32 cellular contexts compared by ENCODE assay signal in the genomic region with DNA sequence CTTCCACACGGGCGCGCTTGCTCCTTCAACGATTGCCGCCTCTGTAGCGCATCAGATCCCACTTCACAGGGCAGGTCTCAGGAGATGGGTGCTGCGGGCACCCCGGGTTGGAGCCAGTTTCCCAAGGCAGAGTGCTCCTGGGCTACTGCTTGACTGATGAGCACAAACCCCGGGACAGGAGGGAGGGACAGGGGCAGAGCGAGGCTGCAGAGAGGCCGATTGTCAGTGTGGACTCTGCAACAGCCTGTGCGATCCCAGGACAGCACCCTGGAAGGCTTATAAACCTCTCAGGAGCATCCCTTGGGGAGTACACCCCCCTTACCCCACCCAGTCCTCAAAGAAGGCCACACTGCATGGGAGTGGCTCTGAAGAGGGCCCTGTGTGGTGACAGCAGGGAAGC.
"Had no signal": no experiment of that assay in that cellular context is flagged by ENCODE, and none has a peak within 500 bp of the region (broad histone marks: within the 10 kb centered on the region; RNA-seq: fewer than 3 reads in every experiment).

No MANE protein-coding gene starts in this region.

- H3K4me3 ChIP-seq: adrenal gland, body of pancreas, breast epithelium had no signal

- H3K4me1 ChIP-seq: adrenal gland had no signal

- H3K27ac ChIP-seq: adrenal gland, body of pancreas, brain microvascular endothelial cell, VCaP had no signal

- ATAC-seq: activated CD8-positive, alpha-beta T cell treated with anti-CD3 and anti-CD28 coated beads for 36 hours; body of pancreas had no signal

- H3K9me3 ChIP-seq: adrenal gland, body of pancreas, breast epithelium had no signal

- H3K27ac Mint-ChIP-seq: activated B cell treated with CpG ODN at 0.5 μM for 24 hours; activated CD4-positive, alpha-beta memory T cell treated with anti-CD3 and anti-CD28 coated beads for 36 hours; activated CD4-positive, alpha-beta T cell treated with anti-CD3 and anti-CD28 coated beads, Interleukin-2, amount 10 ng/mL, durations not matched to agents 24 days and 14 days; activated CD8-positive, alpha-beta T cell treated with anti-CD3 and anti-CD28 coated beads for 36 hours; activated naive CD4-positive, alpha-beta T cell treated with anti-CD3 and anti-CD28 coated beads, Interleukin-2, amount 10 ng/mL, durations not matched to agents 7 days and 5 days; activated naive CD4-positive, alpha-beta T cell treated with anti-CD3 and anti-CD28 coated beads, Interleukin-2, amount 50 U/mL, for 24 hours; activated naive CD8-positive, alpha-beta T cell; activated T-cell treated with anti-CD3 and anti-CD28 coated beads, Interleukin-2, amount 50 U/mL, for 24 hours; activated T-helper 2 cell treated with anti-CD3 and anti-CD28 coated beads, Interferon-gamma antibody, Interleukin-2, Interleukin-4, amounts not matched to agents 10 μg/mL and 5 μg/mL and 100 μg/mL, durations not matched to agents 14 hours and 24 hours and 36 hours; T-helper 1 cell treated with Interleukin-12 subunit alpha and Interleukin-12 subunit beta and Interleukin-4 antibody, amounts not matched to agents 30 μg/mL and 1 μg/mL, for 36 hours; T-helper 2 cell treated with Interferon-gamma antibody and Interleukin-4, amounts not matched to agents 5 μg/mL and 100 μg/mL, for 36 hours had no signal

- H3K36me3 Mint-ChIP-seq: activated CD4-positive, alpha-beta memory T cell treated with anti-CD3 and anti-CD28 coated beads for 36 hours; activated naive CD4-positive, alpha-beta T cell treated with anti-CD3 and anti-CD28 coated beads, Interleukin-2, amount 10 ng/mL, durations not matched to agents 7 days and 5 days; activated naive CD4-positive, alpha-beta T cell treated with anti-CD3 and anti-CD28 coated beads, Interleukin-2, amount 50 U/mL, for 24 hours; activated naive CD8-positive, alpha-beta T cell had no signal

- H3K9me3 Mint-ChIP-seq: activated B cell treated with CpG ODN at 0.5 μM for 24 hours; activated CD4-positive, alpha-beta memory T cell treated with anti-CD3 and anti-CD28 coated beads for 36 hours; activated CD4-positive, alpha-beta T cell treated with anti-CD3 and anti-CD28 coated beads, Interleukin-2, amount 10 ng/mL, durations not matched to agents 24 days and 14 days; activated CD8-positive, alpha-beta T cell treated with anti-CD3 and anti-CD28 coated beads for 36 hours; activated naive CD4-positive, alpha-beta T cell treated with anti-CD3 and anti-CD28 coated beads, Interleukin-2, amount 10 ng/mL, durations not matched to agents 7 days and 5 days; activated naive CD4-positive, alpha-beta T cell treated with anti-CD3 and anti-CD28 coated beads, Interleukin-2, amount 50 U/mL, for 24 hours; activated T-cell treated with anti-CD3 and anti-CD28 coated beads, Interleukin-2, amount 50 U/mL, for 24 hours; activated T-helper 2 cell treated with anti-CD3 and anti-CD28 coated beads, Interferon-gamma antibody, Interleukin-2, Interleukin-4, amounts not matched to agents 10 μg/mL and 5 μg/mL and 100 μg/mL, durations not matched to agents 14 hours and 24 hours and 36 hours; T-helper 1 cell treated with Interleukin-12 subunit alpha and Interleukin-12 subunit beta and Interleukin-4 antibody, amounts not matched to agents 30 μg/mL and 1 μg/mL, for 36 hours; T-helper 2 cell treated with Interferon-gamma antibody and Interleukin-4, amounts not matched to agents 5 μg/mL and 100 μg/mL, for 36 hours had no signal

- H3K27me3 Mint-ChIP-seq: activated CD4-positive, alpha-beta T cell treated with anti-CD3 and anti-CD28 coated beads, Interleukin-2, amount 10 ng/mL, durations not matched to agents 24 days and 14 days; activated naive CD4-positive, alpha-beta T cell treated with anti-CD3 and anti-CD28 coated beads, Interleukin-2, amount 50 U/mL, for 24 hours had no signal

- H3K36me3 ChIP-seq: adrenal gland, brain microvascular endothelial cell, breast epithelium had no signal

- H3K4me1 Mint-ChIP-seq: activated B cell treated with CpG ODN at 0.5 μM for 24 hours; activated CD4-positive, alpha-beta T cell treated with anti-CD3 and anti-CD28 coated beads, Interleukin-2, amount 10 ng/mL, durations not matched to agents 24 days and 14 days; activated naive CD4-positive, alpha-beta T cell treated with anti-CD3 and anti-CD28 coated beads, Interleukin-2, amount 10 ng/mL, durations not matched to agents 7 days and 5 days; activated naive CD4-positive, alpha-beta T cell treated with anti-CD3 and anti-CD28 coated beads, Interleukin-2, amount 50 U/mL, for 24 hours had no signal

- DNase-seq: activated B cell treated with CpG ODN at 0.5 μM for 24 hours; activated CD4-positive, alpha-beta memory T cell treated with anti-CD3 and anti-CD28 coated beads for 36 hours; activated CD4-positive, alpha-beta T cell treated with anti-CD3 and anti-CD28 coated beads for 4 hours; activated CD4-positive, alpha-beta T cell treated with anti-CD3 and anti-CD28 coated beads, Interleukin-2, amount 10 ng/mL, durations not matched to agents 24 days and 14 days; activated CD4-positive, alpha-beta T cell treated with anti-CD3 and anti-CD28 coated beads, Interleukin-2, amount 50 U/mL, for 1 hour; activated CD4-positive, alpha-beta T cell treated with anti-CD3 and anti-CD28 coated beads, Interleukin-2, amount 50 U/mL, for 4 hours; activated CD4-positive, CD25-positive, alpha-beta regulatory T cell treated with anti-CD3 and anti-CD28 coated beads, Interleukin-2, amount 50 U/mL, for 72 hours; activated CD8-positive, alpha-beta memory T cell treated with anti-CD3 and anti-CD28 coated beads, Interleukin-2, amount 50 U/mL, for 48 hours; activated CD8-positive, alpha-beta T cell treated with anti-CD3 and anti-CD28 coated beads for 36 hours; activated effector memory CD4-positive, alpha-beta T cell treated with Interleukin-2 at 50 U/mL for 16 hours; activated gamma-delta T cell; activated naive CD4-positive, alpha-beta T cell treated with anti-CD3 and anti-CD28 coated beads, Interleukin-2, amount 10 ng/mL, durations not matched to agents 7 days and 5 days; activated naive CD4-positive, alpha-beta T cell treated with Interleukin-2 at 50 U/mL for 16 hours; activated T-cell treated with anti-CD3 and anti-CD28 coated beads, Interleukin-2, amount 50 U/mL, for 24 hours; activated T-cell treated with anti-CD3 and anti-CD28 coated beads, Interleukin-2, amount 50 U/mL, for 48 hours; adrenal gland; amniotic stem cell; aorta; brain microvascular endothelial cell; central memory CD4-positive, alpha-beta T cell; SW 1271; T-helper 1 cell; T-helper 2 cell; T-helper 9 cell had no signal

- H3K27me3 ChIP-seq: adrenal gland, body of pancreas, brain microvascular endothelial cell, breast epithelium had no signal

- H3K4me3 Mint-ChIP-seq: activated B cell treated with CpG ODN at 0.5 μM for 24 hours; activated CD4-positive, alpha-beta memory T cell treated with anti-CD3 and anti-CD28 coated beads for 36 hours; activated CD4-positive, alpha-beta T cell treated with anti-CD3 and anti-CD28 coated beads, Interleukin-2, amount 10 ng/mL, durations not matched to agents 24 days and 14 days; activated CD8-positive, alpha-beta T cell treated with anti-CD3 and anti-CD28 coated beads for 36 hours; activated naive CD4-positive, alpha-beta T cell treated with anti-CD3 and anti-CD28 coated beads, Interleukin-2, amount 10 ng/mL, durations not matched to agents 7 days and 5 days; activated naive CD4-positive, alpha-beta T cell treated with anti-CD3 and anti-CD28 coated beads, Interleukin-2, amount 50 U/mL, for 24 hours; activated naive CD8-positive, alpha-beta T cell; activated T-cell treated with anti-CD3 and anti-CD28 coated beads, Interleukin-2, amount 50 U/mL, for 24 hours; T-helper 1 cell treated with Interleukin-12 subunit alpha and Interleukin-12 subunit beta and Interleukin-4 antibody, amounts not matched to agents 30 μg/mL and 1 μg/mL, for 36 hours; T-helper 2 cell treated with Interferon-gamma antibody and Interleukin-4, amounts not matched to agents 5 μg/mL and 100 μg/mL, for 36 hours had no signal
